ENCODE assay signal across 8 cellular contexts in genomic region chr1:77759090-77760028, GRCh38. TPM values are rescaled to one million over a fixed set of nuclear protein-coding genes. Genes with fewer than 3 reads are reported as not detected.
DNase-seq lines count a peak whose midpoint lies in the region; ATAC-seq and TF ChIP-seq lines count a peak whose summit lies in the region.

Gene USP33, minus strand, starts transcription at chr1:77759852. Its CDS starts 18,155 bp downstream, at chr1:77741697.

- H3K9me3 ChIP-seq in SJCRH30 (replicated peaks) (0 out of 2 replicates have a peak, but pooled peaks cover 5% of the 10 kb centered on the region), neuron (ENCODE audit: low read length) (no peaks in the 10 kb centered on the region)

- H3K36me3 ChIP-seq in SJCRH30 (peaks cover 6% of the 10 kb centered on the region; the same call in 1 of the 2 replicates), neuron (ENCODE audit: insufficient read depth, low read length) (no peaks in the 10 kb centered on the region)

- H3K4me3 ChIP-seq in LNCaP clone FGC (ENCODE audit: low read depth, low read length) (peak within 1 kb of the TSS; percentile 73), SJCRH30 (peak within 1 kb of the TSS; percentile 97), neuron (ENCODE audit: low read length) (peak within 1 kb of the TSS; percentile 81)

- H3K4me1 ChIP-seq in SJCRH30 (no peaks in the 10 kb centered on the region), foreskin keratinocyte (peaks cover 14% of the 10 kb centered on the region), neuron (ENCODE audit: insufficient read depth, low read length) (peaks cover 4% of the 10 kb centered on the region)

- H2AFZ ChIP-seq in neuron (ENCODE audit: low read depth, low read length): peak within 1 kb of the TSS; percentile 63

- DNase-seq in ELR (ENCODE audit: low read depth) (peak; percentile 89), GOT3 (lab: John Stamatoyannopoulos, UW) (peak; percentile 35), LNCaP clone FGC (ENCODE audit: low read depth) (peak; percentile 30), SJCRH30 (peak; percentile 89 to 90), activated gamma-delta T cell treated with Interleukin-2 at 50 U/mL for 16 hours (peak; percentile 92), foreskin keratinocyte (peak; percentile 38 to 65)

- TF ChIP-seq CTCF in LNCaP clone FGC (IDR thresholded peaks at IDR 0.05; ENCODE audit: control insufficient read depth, extremely low read depth, insufficient read depth) (0 out of 2 replicates have a peak, but pooled peaks have one; percentile 7), foreskin keratinocyte (conservative IDR thresholded peaks at IDR 0.05) (no peak), subcutaneous adipose tissue (IDR thresholded peaks at IDR 0.05; ENCODE audit: low read depth) (no peak)

- H3K27me3 ChIP-seq in SJCRH30: no peaks in the 10 kb centered on the region
- H3K27me3 ChIP-seq in foreskin keratinocyte: no peaks in the 10 kb centered on the region
- no peaks in the 10 kb centered on the region for H3K27me3 ChIP-seq in neuron (ENCODE audit: insufficient read depth, low read length)

- H3K27ac ChIP-seq in SJCRH30 (peak within 1 kb of the TSS; percentile 73), foreskin keratinocyte (peak within 1 kb of the TSS; percentile 40)

- ATAC-seq in foreskin keratinocyte: peak; percentile 91

RNA-seq across cellular contexts. Expression of gene USP33, which starts in this region (rescaled TPM):
- total RNA-seq in SJCRH30 (2014; rRNA removed; shearing (Covaris generic)): 66.5 and 77.8 TPM in 2 replicates
- 43.7 and 44.6 TPM in 2 replicates for total RNA-seq in foreskin keratinocyte
- polyA plus RNA-seq in foreskin keratinocyte: 14.1 and 16.8 TPM in 2 replicates
- 100 to 1,000 TPM; 126 to 175 (median 142) TPM for total RNA-seq in subcutaneous adipose tissue

Comparison
In these comparisons a context has a peak if more than half of its experiments do, and no peak if none do; other contexts are left out.
1. Peak in every context shown above with its lines: DNase-seq, ATAC-seq, H3K4me3 ChIP-seq and H3K27ac ChIP-seq.
2. DNase-seq: peak in every context shown above with its lines; median percentile 92 in activated gamma-delta T cell treated with Interleukin-2 at 50 U/mL for 16 hours; 90 in SJCRH30; 89 in ELR; 52 in foreskin keratinocyte; 35 in GOT3; 30 in LNCaP clone FGC.